Comparison of ENCODE assay signal across 23 cellular contexts in the genomic region with DNA sequence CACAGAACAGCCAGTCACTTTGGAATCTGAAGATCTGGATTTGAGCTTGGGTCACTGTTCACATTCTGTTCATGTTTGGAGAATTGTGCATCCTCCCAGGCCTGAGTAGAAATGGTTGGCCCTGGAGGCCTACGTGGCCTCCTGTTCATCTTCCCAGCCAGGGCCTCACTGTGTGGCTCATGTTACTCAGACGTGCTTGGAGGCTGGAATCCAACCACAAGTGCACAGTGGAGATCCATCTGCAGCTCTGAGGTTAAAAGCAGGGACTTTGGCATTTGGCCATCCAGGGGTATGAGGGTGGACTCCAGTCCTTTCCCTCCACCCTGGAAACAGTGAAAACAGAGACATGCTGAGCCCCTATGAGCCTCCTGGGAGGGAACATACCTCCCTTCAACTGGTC.
DNase-seq lines count a peak whose midpoint lies in the region; ATAC-seq and TF ChIP-seq lines count a peak whose summit lies in the region.
"Had no signal": no experiment of that assay in that cellular context is flagged by ENCODE, and none has a peak within 500 bp of the region (broad histone marks: within the 10 kb centered on the region; RNA-seq: fewer than 3 reads in every experiment).

No MANE protein-coding gene starts in this region.

- 65 to 100% (median 72%) methylated on average over 1 to 2 of the region's 2 CpGs for WGBS in adrenal gland, 4 donors

- ATAC-seq in activated CD4-positive, CD25-positive, alpha-beta regulatory T cell treated with anti-CD3 and anti-CD28 coated beads, Interleukin-2, amount 50 U/mL, for 24 hours, result no peak
- ATAC-seq in GM18867 (IDR thresholded peaks at IDR 0.05; ENCODE audit: unreplicated experiment), result no peak
- ATAC-seq: body of pancreas, GM23338, left cardiac atrium, sciatic nerve had no signal

- no peaks in the 10 kb centered on the region for H3K9me3 ChIP-seq in adrenal gland (replicated peaks in 1 of 3)
- H3K9me3 ChIP-seq: body of pancreas, neutrophil, thoracic aorta had no signal

- H3K27me3 ChIP-seq in adrenal gland, result no peaks in the 10 kb centered on the region
- H3K27me3 ChIP-seq: body of pancreas, neutrophil had no signal

- H3K36me3 ChIP-seq in adrenal gland (replicated peaks in 1 of 2), result no peaks in the 10 kb centered on the region
- H3K36me3 ChIP-seq: neutrophil, thoracic aorta had no signal

- TF ChIP-seq POLR2A in adrenal gland (IDR thresholded peaks at IDR 0.05), result no peak

- H3K4me1 ChIP-seq in adrenal gland (replicated peaks in 1 of 2), result no peaks in the 10 kb centered on the region
- H3K4me1 ChIP-seq: body of pancreas had no signal

- peak; percentile 67 for DNase-seq in HFF-Myc (ENCODE audit: extremely low read depth, low read depth)
- peak; percentile 85 for DNase-seq in amniotic epithelial cell (ENCODE audit: low read depth)
- DNase-seq in glomerular visceral epithelial cell (ENCODE audit: extremely low spot score), result peak; percentile 43
- DNase-seq in NK-92 treated with Interleukin-12 subunit alpha and Interleukin-12 subunit beta, amount 100 ng/mL, for 24 hours (lab: John Stamatoyannopoulos, UW), result no peak
- no peak for DNase-seq in adrenal gland
- DNase-seq: activated gamma-delta T cell treated with Interleukin-2 at 50 U/mL for 16 hours; body of pancreas; CD4-positive, CD25-positive, alpha-beta regulatory T cell; dermis blood vessel endothelial cell; left cardiac atrium; midbrain; NCI-H146; NCI-H226; stimulated activated CD4-positive, alpha-beta T cell treated with anti-CD3 and anti-CD28 coated beads, Interleukin-4, amount 100 ng/mL, for 24 hours; stimulated activated CD8-positive, alpha-beta memory T cell treated with anti-CD3 and anti-CD28 coated beads, Interleukin-4, amount 100 ng/mL, for 48 hours; T-helper 2 cell had no signal

- TF ChIP-seq CTCF in HFF-Myc (IDR thresholded peaks at IDR 0.05; ENCODE audit: low read depth, low read length, missing control alignments), result no peak
- no peak for TF ChIP-seq CTCF in adrenal gland (IDR thresholded peaks at IDR 0.05)

- H3K27ac ChIP-seq in adrenal gland, result no peak overlapping the region
- H3K27ac ChIP-seq: body of pancreas, epithelial cell of prostate, neutrophil, thoracic aorta had no signal

- intact Hi-C loops in adrenal gland (cut with DNase I), result no loop called here

- H3K4me3 ChIP-seq in HFF-Myc (replicated peaks; ENCODE audit: low read depth, low read length), result no peak overlapping the region
- H3K4me3 ChIP-seq in adrenal gland, result no peak overlapping the region
- H3K4me3 ChIP-seq: body of pancreas, GM23338, thoracic aorta had no signal

Comparison
In these comparisons a context has a peak if more than half of its experiments do, and no peak if none do; other contexts are left out.
1. DNase-seq: peak in HFF-Myc (single experiment), amniotic epithelial cell (single experiment) and glomerular visceral epithelial cell (single experiment); none in NK-92 treated with Interleukin-12 subunit alpha and Interleukin-12 subunit beta, amount 100 ng/mL, for 24 hours (single experiment) and adrenal gland (0 of 7).